8 cellular contexts compared by ENCODE assay signal in the genomic region with DNA sequence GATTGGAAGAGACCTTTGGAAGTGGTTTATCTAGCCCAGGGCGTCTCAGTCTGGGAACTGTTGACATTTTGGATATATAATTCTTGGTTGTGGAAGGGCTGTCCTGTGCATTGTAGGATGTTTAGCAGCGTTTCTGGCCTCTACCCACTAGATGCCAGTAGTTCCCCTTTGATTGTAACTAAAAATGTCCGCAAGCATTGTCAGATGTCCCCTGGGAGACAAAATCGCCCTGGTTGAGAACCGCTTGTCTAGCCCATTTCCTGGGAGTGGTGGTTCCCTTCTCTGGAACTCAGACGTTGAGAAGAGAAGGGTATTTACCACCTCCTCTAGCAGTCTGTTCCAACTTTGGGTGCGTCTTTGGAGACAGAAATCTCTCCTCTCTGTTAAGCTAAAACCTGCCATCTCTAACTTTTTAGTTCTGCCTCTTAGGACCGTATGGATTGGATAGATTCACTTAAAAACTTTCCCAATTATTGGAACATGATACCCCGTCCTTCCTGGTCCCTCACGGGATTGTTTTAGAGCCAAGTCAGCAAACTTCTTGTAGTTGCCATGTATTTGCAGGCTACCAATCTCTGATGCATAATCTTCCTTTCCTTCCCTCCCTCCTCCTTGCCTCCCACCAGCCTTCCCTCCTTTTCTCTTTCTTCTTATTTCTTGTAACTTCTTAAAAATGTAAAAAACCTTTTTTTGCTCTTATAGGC. TPM values are rescaled to one million over a fixed set of nuclear protein-coding genes. Genes with fewer than 3 reads are reported as not detected.
A peak's percentile ranks its signal among the peaks of the same experiment; 100 is the strongest.
DNase-seq lines count a peak whose midpoint lies in the region; ATAC-seq and TF ChIP-seq lines count a peak whose summit lies in the region.

No MANE protein-coding gene starts in this region.

- H3K4me1 ChIP-seq in thoracic aorta (ENCODE audit: control insufficient read depth in 1 of 2, low read depth in 2 of 2), result peaks cover 26 to 43% of the 10 kb centered on the region in 2 donors
- peaks cover 3% of the 10 kb centered on the region for H3K4me1 ChIP-seq in CD8-positive, alpha-beta T cell (ENCODE audit: insufficient read depth, low read length)

- no peaks in the 10 kb centered on the region for H3K9me3 Mint-ChIP-seq in CD8-positive, alpha-beta T cell
- H3K9me3 Mint-ChIP-seq in activated naive CD4-positive, alpha-beta T cell treated with anti-CD3 and anti-CD28 coated beads, Interleukin-2, amount 50 U/mL, for 72 hours, result no peaks in the 10 kb centered on the region

- no peaks in the 10 kb centered on the region for H3K27me3 ChIP-seq in thoracic aorta (replicated peaks; ENCODE audit: insufficient read depth)
- H3K27me3 ChIP-seq in CD8-positive, alpha-beta T cell (ENCODE audit: insufficient read depth, low read length), result no peaks in the 10 kb centered on the region

- H3K4me3 Mint-ChIP-seq in CD8-positive, alpha-beta T cell, result no peak overlapping the region

- intact Hi-C loops in CD8-positive, alpha-beta T cell (cut with DNase I, micrococcal nuclease), result no loop called here

- no peak overlapping the region for H3K27ac Mint-ChIP-seq in CD8-positive, alpha-beta T cell
- peak overlapping the region in 1 of 2 donors; percentile 38 for H3K27ac Mint-ChIP-seq in activated naive CD4-positive, alpha-beta T cell treated with anti-CD3 and anti-CD28 coated beads, Interleukin-2, amount 50 U/mL, for 72 hours

- CTCF ChIA-PET in CD8-positive, alpha-beta T cell (lab: Charles Lee), result interaction anchor here (1.0 to 1.8 kb wide), 3 partner anchors 12 to 137 kb away, joined by 3 to 7 read pairs (median 3); partner anchors contain the start of genes CLOCK and SRD5A3

- peaks cover 5% of the 10 kb centered on the region for H3K36me3 ChIP-seq in thoracic aorta
- H3K36me3 ChIP-seq in CD8-positive, alpha-beta T cell (ENCODE audit: insufficient read depth, low read length), result peaks cover 8% of the 10 kb centered on the region

- POLR2A ChIA-PET in CD8-positive, alpha-beta T cell (lab: Charles Lee), result interaction anchor here (0.8 kb wide), 1 partner anchor 13 kb away, joined by 3 read pairs; no protein-coding TSS in a partner anchor

- no peaks in the 10 kb centered on the region for H3K9me3 ChIP-seq in thoracic aorta
- no peaks in the 10 kb centered on the region for H3K9me3 ChIP-seq in CD8-positive, alpha-beta T cell (ENCODE audit: low read length)

- peaks cover 38% of the 10 kb centered on the region for H3K36me3 Mint-ChIP-seq in CD8-positive, alpha-beta T cell
- peaks cover 17 to 22% of the 10 kb centered on the region in 2 donors for H3K36me3 Mint-ChIP-seq in activated naive CD4-positive, alpha-beta T cell treated with anti-CD3 and anti-CD28 coated beads, Interleukin-2, amount 50 U/mL, for 72 hours

- TF ChIP-seq CTCF in LNCAP (IDR thresholded peaks at IDR 0.05) (0 out of 2 replicates have a peak, but pooled peaks have one; percentile 12), fibroblast of the aortic adventitia (IDR thresholded peaks at IDR 0.05; ENCODE audit: insufficient read depth, low read length) (peak; percentile 39), thoracic aorta (IDR thresholded peaks at IDR 0.05) (no peak)
- no peak for TF ChIP-seq CTCF in CD8-positive, alpha-beta T cell (IDR thresholded peaks at IDR 0.05)

- DNase-seq in ELF-1 (ENCODE audit: low read depth, low spot score) (peak; percentile 43), fibroblast of the aortic adventitia (ENCODE audit: low read depth) (peak; percentile 71), thoracic aorta (ENCODE audit: low spot score) (peak; percentile 9)
- no peak for DNase-seq in activated naive CD4-positive, alpha-beta T cell treated with Interleukin-2 at 50 U/mL for 16 hours
- DNase-seq in CD8-positive, alpha-beta T cell, result no peak
- DNase-seq in activated naive CD4-positive, alpha-beta T cell treated with anti-CD3 and anti-CD28 coated beads, Interleukin-2, amount 50 U/mL, for 72 hours (ENCODE audit: low spot score in 2 of 2), result no peak

- H3K27ac ChIP-seq in thoracic aorta, result peak overlapping the region; percentile 13 to 60
- H3K27ac ChIP-seq in CD8-positive, alpha-beta T cell (ENCODE audit: low read depth, low read length), result no peak overlapping the region

- H3K4me3 ChIP-seq in fibroblast of the aortic adventitia (ENCODE audit: low read depth, low read length) (no peak overlapping the region), thoracic aorta (peak overlapping the region; percentile 18)
- H3K4me3 ChIP-seq in CD8-positive, alpha-beta T cell (ENCODE audit: low read depth, low read length), result no peak overlapping the region

- ATAC-seq in GM21447 (IDR thresholded peaks at IDR 0.05; ENCODE audit: unreplicated experiment) (peak; percentile 87), thoracic aorta (ENCODE audit: insufficient number of reproducible peaks, low FRiP score, low read depth) (peak; percentile 63)
- no peak for ATAC-seq in CD8-positive, alpha-beta T cell
- ATAC-seq in activated naive CD4-positive, alpha-beta T cell treated with anti-CD3 and anti-CD28 coated beads, Interleukin-2, amount 50 U/mL, for 72 hours, result no peak

- no peaks in the 10 kb centered on the region for H3K27me3 Mint-ChIP-seq in CD8-positive, alpha-beta T cell (ENCODE audit: low read depth)

- peaks cover 46% of the 10 kb centered on the region for H3K4me1 Mint-ChIP-seq in CD8-positive, alpha-beta T cell (ENCODE audit: low read depth)

RNA-seq across cellular contexts. Expression of gene TMEM165, which starts 13.9 kb away (rescaled TPM):
- total RNA-seq in fibroblast of the aortic adventitia (ENCODE audit: low replicate concordance) (112 and 131 TPM in 2 replicates), thoracic aorta (100 to 1,000 TPM; 185 to 360 TPM)
- 10 to 100 TPM; 31.0 to 31.5 TPM for total RNA-seq in CD8-positive, alpha-beta T cell
- total RNA-seq in activated naive CD4-positive, alpha-beta T cell treated with anti-CD3 and anti-CD28 coated beads, Interleukin-2, amount 50 U/mL, for 72 hours, result 10 to 100 TPM; 64.5 to 71.3 TPM

Comparison
In these comparisons a context has a peak if more than half of its experiments do, and no peak if none do; other contexts are left out.
1. DNase-seq: peak in ELF-1 (single experiment), fibroblast of the aortic adventitia (single experiment) and thoracic aorta (single experiment); none in activated naive CD4-positive, alpha-beta T cell treated with Interleukin-2 at 50 U/mL for 16 hours (single experiment), CD8-positive, alpha-beta T cell (0 of 7) and activated naive CD4-positive, alpha-beta T cell treated with anti-CD3 and anti-CD28 coated beads, Interleukin-2, amount 50 U/mL, for 72 hours (0 of 2).
2. ATAC-seq: peak in GM21447 (single experiment) and thoracic aorta (single experiment); none in CD8-positive, alpha-beta T cell (single experiment) and activated naive CD4-positive, alpha-beta T cell treated with anti-CD3 and anti-CD28 coated beads, Interleukin-2, amount 50 U/mL, for 72 hours (0 of 2).
3. CTCF ChIP-seq: peak in LNCAP (single experiment) and fibroblast of the aortic adventitia (single experiment); none in thoracic aorta (single experiment) and CD8-positive, alpha-beta T cell (single experiment).